Comparison of ENCODE assay signal across 20 cellular contexts in the genomic region with DNA sequence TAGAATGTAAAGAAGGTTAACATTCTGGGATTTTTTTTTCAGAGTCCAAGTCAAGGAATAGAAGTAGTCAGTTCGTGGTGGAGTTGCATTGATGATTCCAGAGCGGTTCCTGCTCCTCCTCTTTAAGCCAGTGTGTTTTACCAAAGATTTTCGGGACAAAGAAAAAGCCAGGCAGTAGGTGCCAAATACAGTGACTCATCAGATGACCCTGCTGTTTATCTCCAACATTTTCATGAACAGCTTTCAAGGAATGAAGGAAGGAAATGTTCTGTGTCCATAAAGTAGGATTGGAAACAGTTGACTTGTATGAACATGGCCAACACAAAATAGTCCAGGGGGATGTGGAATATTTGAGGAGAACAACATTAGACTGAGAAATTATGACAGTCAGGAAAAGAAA.
DNase-seq lines count a peak whose midpoint lies in the region; ATAC-seq and TF ChIP-seq lines count a peak whose summit lies in the region.
"Had no signal": no experiment of that assay in that cellular context is flagged by ENCODE, and none has a peak within 500 bp of the region (broad histone marks: within the 10 kb centered on the region; RNA-seq: fewer than 3 reads in every experiment).

No MANE protein-coding gene starts in this region.

- no peak overlapping the region for H3K27ac ChIP-seq in osteoblast (ENCODE audit: low read depth, low read length)
- H3K27ac ChIP-seq: adrenal gland, BLaER1, colonic mucosa, hepatocyte, VCaP had no signal

- DNase-seq in COLO829 (ENCODE audit: low spot score) = peak; percentile 10
- peak; percentile 28 for DNase-seq in NCI-H226
- peak; percentile 48 to 83 for DNase-seq in dermis microvascular lymphatic vessel endothelial cell (ENCODE audit: low read depth in 2 of 2)
- peak; percentile 44 for DNase-seq in osteoblast (ENCODE audit: insufficient read length, low spot score, missing footprints)
- no peak for DNase-seq in activated CD4-positive, alpha-beta T cell treated with anti-CD3 and anti-CD28 coated beads, Interleukin-2, amount 50 U/mL, for 1 hour
- DNase-seq in activated T-cell treated with anti-CD3 and anti-CD28 coated beads, Interleukin-2, amount 50 U/mL, for 4 hours = no peak
- DNase-seq in GM20000 (ENCODE audit: low spot score) = no peak
- DNase-seq: activated CD8-positive, alpha-beta memory T cell treated with anti-CD3 and anti-CD28 coated beads for 24 hours; colonic mucosa; DMS153; KBM-7; NCI-H1092; T-helper 1 cell had no signal

- peak overlapping the region; percentile 55 for H2AFZ ChIP-seq in osteoblast (ENCODE audit: low read length)
- H2AFZ ChIP-seq: hepatocyte had no signal

- H3K4me1 Mint-ChIP-seq in activated T-cell treated with anti-CD3 and anti-CD28 coated beads, Interleukin-2, amount 50 U/mL, for 4 hours (ENCODE audit: low read depth) = no peaks in the 10 kb centered on the region
- H3K4me1 Mint-ChIP-seq: mesothelial cell of epicardium had no signal

- peak overlapping the region; percentile 70 for H3K4me2 ChIP-seq in osteoblast (ENCODE audit: insufficient read depth, low read length)
- H3K4me2 ChIP-seq: BLaER1, hepatocyte had no signal

- H3K36me3 ChIP-seq in osteoblast (ENCODE audit: insufficient read depth, low read length) = no peaks in the 10 kb centered on the region
- H3K36me3 ChIP-seq: adrenal gland, BLaER1, colonic mucosa had no signal

- no peak for ATAC-seq in HG02588 (IDR thresholded peaks at IDR 0.05; ENCODE audit: unreplicated experiment)
- no peak for ATAC-seq in activated T-cell treated with anti-CD3 and anti-CD28 coated beads, Interleukin-2, amount 50 U/mL, for 4 hours

- H3K27me3 ChIP-seq in osteoblast (ENCODE audit: insufficient read depth, low read length) = no peaks in the 10 kb centered on the region
- H3K27me3 ChIP-seq: BLaER1, colonic mucosa, hepatocyte had no signal

- H3K4me3 Mint-ChIP-seq in activated T-cell treated with anti-CD3 and anti-CD28 coated beads, Interleukin-2, amount 50 U/mL, for 4 hours = no peak overlapping the region
- H3K4me3 Mint-ChIP-seq: mesothelial cell of epicardium had no signal

- H3K27me3 Mint-ChIP-seq in activated T-cell treated with anti-CD3 and anti-CD28 coated beads, Interleukin-2, amount 50 U/mL, for 4 hours (ENCODE audit: low read depth) = peaks cover 8% of the 10 kb centered on the region

- H3K4me3 ChIP-seq in osteoblast (ENCODE audit: insufficient read depth, low read length) = peak overlapping the region; percentile 35
- H3K4me3 ChIP-seq: adrenal gland, BLaER1, colonic mucosa, hepatocyte had no signal

- no peaks in the 10 kb centered on the region for H3K36me3 Mint-ChIP-seq in activated T-cell treated with anti-CD3 and anti-CD28 coated beads, Interleukin-2, amount 50 U/mL, for 4 hours (ENCODE audit: insufficient read depth)
- H3K36me3 Mint-ChIP-seq: mesothelial cell of epicardium had no signal

- H3K4me1 ChIP-seq in osteoblast (ENCODE audit: insufficient read depth, low read length) = peaks cover 6% of the 10 kb centered on the region
- H3K4me1 ChIP-seq: adrenal gland, BLaER1, colonic mucosa had no signal

- TF ChIP-seq CTCF in osteoblast (IDR thresholded peaks at IDR 0.05; ENCODE audit: extremely low read depth, low read depth, low read length) (no peak), GM20000 (IDR thresholded peaks at IDR 0.05; ENCODE audit: extremely low read depth, missing control alignments) (no peak)

- no peaks in the 10 kb centered on the region for H4K20me1 ChIP-seq in osteoblast (ENCODE audit: insufficient read depth, low read length)
- H4K20me1 ChIP-seq: BLaER1 had no signal

- H3K9me3 Mint-ChIP-seq in activated T-cell treated with anti-CD3 and anti-CD28 coated beads, Interleukin-2, amount 50 U/mL, for 4 hours = no peaks in the 10 kb centered on the region
- H3K9me3 Mint-ChIP-seq: activated T-helper 2 cell treated with anti-CD3 and anti-CD28 coated beads, Interferon-gamma antibody, Interleukin-2, Interleukin-4, amounts not matched to agents 10 μg/mL and 5 μg/mL and 100 μg/mL, durations not matched to agents 14 hours and 24 hours and 36 hours had no signal

- no peaks in the 10 kb centered on the region for H3K79me2 ChIP-seq in osteoblast (ENCODE audit: insufficient read depth, low read length)
- H3K79me2 ChIP-seq: hepatocyte had no signal

- no peaks in the 10 kb centered on the region for H3K9me3 ChIP-seq in osteoblast (ENCODE audit: low read depth, low read length)
- H3K9me3 ChIP-seq: adrenal gland, BLaER1, colonic mucosa had no signal

Comparison
In these comparisons a context has a peak if more than half of its experiments do, and no peak if none do; other contexts are left out.
1. DNase-seq: peak in COLO829 (single experiment), NCI-H226 (single experiment), dermis microvascular lymphatic vessel endothelial cell (2 of 2) and osteoblast (single experiment); none in activated CD4-positive, alpha-beta T cell treated with anti-CD3 and anti-CD28 coated beads, Interleukin-2, amount 50 U/mL, for 1 hour (single experiment), activated T-cell treated with anti-CD3 and anti-CD28 coated beads, Interleukin-2, amount 50 U/mL, for 4 hours (single experiment) and GM20000 (single experiment).